ENCODE assay signal across 1 cellular context in genomic region chr1:54800899-54801759, GRCh38.
TF ChIP-seq lines count a peak whose summit lies in the region.

Gene TTC22, minus strand, starts transcription at chr1:54801323. Its CDS starts 160 bp downstream, at chr1:54801163.

TF ChIP-seq in GM12878, 131 proteins besides CTCF, POLR2A, EP300 and RAD21 (continues in another document):
- no peak for TF ChIP-seq CUX1 (IDR thresholded peaks at IDR 0.05; ENCODE audit: insufficient replicate concordance, low read depth, low read length)
- no peak for TF ChIP-seq PML (IDR thresholded peaks at IDR 0.05; ENCODE audit: low read length)
- TF ChIP-seq BCL11A (IDR thresholded peaks at IDR 0.05; ENCODE audit: low read depth, low read length): no peak
- TF ChIP-seq CHD2 (IDR thresholded peaks at IDR 0.05; ENCODE audit: borderline replicate concordance, low read depth, low read length): no peak
- TF ChIP-seq BCL3 (IDR thresholded peaks at IDR 0.05; ENCODE audit: borderline replicate concordance, insufficient read depth, low read depth, low read length, poor library complexity, severe bottlenecking): no peak
- peak; percentile 38 for TF ChIP-seq SKIL (IDR thresholded peaks at IDR 0.05; ENCODE audit: low read depth, poor library complexity, severe bottlenecking)
- TF ChIP-seq IRF5 (IDR thresholded peaks at IDR 0.05; ENCODE audit: borderline replicate concordance): no peak
- no peak for TF ChIP-seq FOS (IDR thresholded peaks at IDR 0.05; ENCODE audit: borderline replicate concordance, extremely low read depth, insufficient read length)
- peak; percentile 71; the same call in 1 of the 2 replicates for TF ChIP-seq BACH1 (IDR thresholded peaks at IDR 0.05; ENCODE audit: borderline replicate concordance)
- TF ChIP-seq REST (IDR thresholded peaks at IDR 0.05; ENCODE audit: low read depth, low read length): no peak
- TF ChIP-seq SRF (IDR thresholded peaks at IDR 0.05; ENCODE audit: low read depth in 2 of 2, low read length in 2 of 2): no peak
- TF ChIP-seq STAT3 (IDR thresholded peaks at IDR 0.05; ENCODE audit: low read depth, low read length): no peak
- no peak; the same call in 1 of the 2 replicates for TF ChIP-seq MTA2 (IDR thresholded peaks at IDR 0.05; ENCODE audit: low read depth)
- no peak for TF ChIP-seq CREB1 (IDR thresholded peaks at IDR 0.05; ENCODE audit: low read depth)
- no peak for TF ChIP-seq ZZZ3 (IDR thresholded peaks at IDR 0.05; ENCODE audit: control insufficient read depth, insufficient read length, low read depth)
- no peak for TF ChIP-seq SREBF2 (IDR thresholded peaks at IDR 0.05; ENCODE audit: low read length)
- TF ChIP-seq E2F8 (IDR thresholded peaks at IDR 0.05; ENCODE audit: low read depth, partially characterized antibody): no peak
- no peak for TF ChIP-seq CEBPB (IDR thresholded peaks at IDR 0.05; ENCODE audit: borderline replicate concordance in 1 of 2, low read depth in 2 of 2, low read length in 2 of 2)
- TF ChIP-seq MTA3 (IDR thresholded peaks at IDR 0.05; ENCODE audit: borderline replicate concordance, low read length): no peak
- TF ChIP-seq RELA (IDR thresholded peaks at IDR 0.05; ENCODE audit: borderline replicate concordance, partially characterized antibody): peak; percentile 11
- TF ChIP-seq HDGF (IDR thresholded peaks at IDR 0.05): 0 out of 2 replicates have a peak, but pooled peaks have one; percentile 62
- no peak for TF ChIP-seq POU2F2 (IDR thresholded peaks at IDR 0.05; ENCODE audit: borderline replicate concordance, low read depth, low read length)
- TF ChIP-seq IKZF1 (conservative IDR thresholded peaks at IDR 0.05): peak; percentile 64
- no peak for TF ChIP-seq USF2 (IDR thresholded peaks at IDR 0.05; ENCODE audit: borderline replicate concordance, low read depth, low read length)
- TF ChIP-seq ESRRA (IDR thresholded peaks at IDR 0.05; ENCODE audit: low read length): no peak
- TF ChIP-seq SREBF1 (IDR thresholded peaks at IDR 0.05; ENCODE audit: low read length): no peak
- no peak for TF ChIP-seq RCOR1 (conservative IDR thresholded peaks at IDR 0.05; ENCODE audit: low read depth, low read length)
- TF ChIP-seq DPF2 (IDR thresholded peaks at IDR 0.05): 0 out of 2 replicates have a peak, but pooled peaks have one; percentile 48
- no peak for TF ChIP-seq ZNF687 (IDR thresholded peaks at IDR 0.05)
- no peak for TF ChIP-seq CHD4 (IDR thresholded peaks at IDR 0.05)
- TF ChIP-seq SPI1 (IDR thresholded peaks at IDR 0.05; ENCODE audit: borderline replicate concordance, insufficient read depth, low read depth, low read length): no peak
- TF ChIP-seq CBFB (IDR thresholded peaks at IDR 0.05; ENCODE audit: low read depth): no peak
